In the genomic region with DNA sequence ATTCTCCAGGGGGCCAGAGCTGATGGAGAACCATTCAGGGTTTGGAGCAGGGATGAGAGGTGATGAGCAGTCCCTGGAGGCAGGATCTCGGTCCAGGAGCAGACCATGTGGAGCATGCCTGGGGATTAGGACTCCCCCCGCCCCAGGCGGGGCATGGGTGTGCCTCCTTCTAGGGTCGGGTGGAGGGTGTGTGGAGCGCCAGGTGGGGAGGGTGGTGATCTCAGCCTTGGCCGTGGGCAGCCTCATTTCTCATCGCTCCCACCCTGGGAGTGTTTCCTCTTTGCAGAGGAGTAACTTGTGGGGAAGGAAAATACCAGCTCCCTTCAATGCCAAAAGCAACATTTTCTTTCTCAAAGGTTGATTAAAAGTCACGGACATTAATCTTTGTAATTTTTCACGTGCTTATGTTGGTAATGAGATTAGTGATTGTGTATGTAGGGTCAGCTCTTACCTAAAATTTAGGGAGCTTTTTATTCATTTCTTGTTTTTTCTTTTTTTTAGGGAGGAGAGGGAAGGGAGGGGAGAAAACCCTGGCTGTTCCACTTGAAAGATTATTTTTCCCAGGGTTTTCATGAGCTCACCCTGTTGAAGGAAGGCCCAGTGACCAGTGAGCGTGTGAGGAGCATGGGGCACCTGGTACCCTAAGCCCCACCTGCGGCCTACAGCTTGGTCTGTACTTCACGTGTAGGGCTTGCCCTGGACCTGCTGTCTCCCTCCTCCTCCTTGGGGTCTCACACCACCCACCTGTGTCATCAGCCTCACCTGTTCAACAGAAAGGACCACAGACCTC, we compare ENCODE assay signal across 18 cellular contexts. TPM values are rescaled to one million over a fixed set of nuclear protein-coding genes. Genes with fewer than 3 reads are reported as not detected.
DNase-seq lines count a peak whose midpoint lies in the region; ATAC-seq and TF ChIP-seq lines count a peak whose summit lies in the region.
"Had no signal": no experiment of that assay in that cellular context is flagged by ENCODE, and none has a peak within 500 bp of the region (broad histone marks: within the 10 kb centered on the region; RNA-seq: fewer than 3 reads in every experiment).

No MANE protein-coding gene starts in this region.

- POLR2A ChIA-PET in IMR-90 (lab: Charles Lee; ENCODE audit: unreplicated experiment), result interaction anchor here (0.6 kb wide), 1 partner anchor 8 kb away, joined by 3 read pairs; no protein-coding TSS in a partner anchor

- H4K5ac ChIP-seq in IMR-90 (ENCODE audit: low read depth, low read length), result no peak overlapping the region

- ATAC-seq in IMR-90 (ENCODE audit: low read depth) (no peak), gastrocnemius medialis (no peak), left colon (no peak), HG02970 (IDR thresholded peaks at IDR 0.05; ENCODE audit: low FRiP score, unreplicated experiment) (no peak)
- ATAC-seq: HepG2 had no signal

- no peak overlapping the region for H2BK5ac ChIP-seq in IMR-90 (ENCODE audit: low read depth, low read length, poor library complexity, severe bottlenecking)

- H2AK5ac ChIP-seq in IMR-90 (ENCODE audit: low read depth, low read length), result no peak overlapping the region

- no peak for TF ChIP-seq CTCF in IMR-90 (conservative IDR thresholded peaks at IDR 0.05; ENCODE audit: low read depth, low read length)
- TF ChIP-seq CTCF in ascending aorta (IDR thresholded peaks at IDR 0.05), result no peak
- no peak for TF ChIP-seq CTCF in left ventricle myocardium inferior (IDR thresholded peaks at IDR 0.05; ENCODE audit: borderline replicate concordance)
- no peak for TF ChIP-seq CTCF in gastrocnemius medialis (IDR thresholded peaks at IDR 0.05 in 4 of 5, conservative IDR thresholded peaks at IDR 0.05 in 1 of 5)

- H3K79me1 ChIP-seq in IMR-90 (ENCODE audit: low read depth in 1 of 2, low read length in 2 of 2), result no peaks in the 10 kb centered on the region

- no TSS peak for BruUV-seq in IMR-90 (replicated peaks; lab: Mats Ljungman, UMichigan)

- no peaks in the 10 kb centered on the region for H3K36me3 ChIP-seq in IMR-90 (ENCODE audit: control insufficient read depth, insufficient read depth, low read length)
- no peaks in the 10 kb centered on the region for H3K36me3 ChIP-seq in ascending aorta
- no peaks in the 10 kb centered on the region for H3K36me3 ChIP-seq in left ventricle myocardium inferior
- H3K36me3 ChIP-seq in gastrocnemius medialis, result no peaks in the 10 kb centered on the region
- H3K36me3 ChIP-seq: spleen had no signal

- H2AK9ac ChIP-seq in IMR-90 (replicated peaks; ENCODE audit: low read depth, low read length, poor library complexity), result peak overlapping the region; percentile 8

- WGBS in IMR-90 (ENCODE audit: extremely low coverage in 2 of 2, insufficient read length in 1 of 2), 2 experiments, result 33% methylated on average over 1 of the region's 12 CpGs; no CpG with 5 or more reads in 1 of the 2 experiments

- H2BK15ac ChIP-seq in IMR-90 (ENCODE audit: low read depth, low read length), result no peak overlapping the region

- in situ Hi-C loops in IMR-90 (cut with MboI; ENCODE audit: low sequenced_read_pairs) (no loop called here), gastrocnemius medialis (cut with MboI; ENCODE audit: low sequenced_read_pairs in 4 of 4) (no loop called here)

- H3K4me2 ChIP-seq in IMR-90 (ENCODE audit: low read depth, low read length), result no peak overlapping the region

- CTCF ChIA-PET in IMR-90 (lab: Yijun Ruan, JAX), result no interaction called here

- TF ChIP-seq POLR2A in IMR-90 (IDR thresholded peaks at IDR 0.05; ENCODE audit: low read depth, low read length) (no peak), gastrocnemius medialis (IDR thresholded peaks at IDR 0.05) (no peak)

- H3K27ac ChIP-seq in IMR-90 (ENCODE audit: insufficient read depth, low read length), result no peak overlapping the region
- H3K27ac ChIP-seq in ascending aorta, result peak overlapping the region; percentile 34 to 53
- peak overlapping the region; percentile 70 for H3K27ac ChIP-seq in left ventricle myocardium inferior (replicated peaks)
- H3K27ac ChIP-seq in gastrocnemius medialis, result peak overlapping the region; percentile 39 to 57 (median 48)
- H3K27ac ChIP-seq: spleen had no signal

- no peak for TF ChIP-seq RAD21 in IMR-90 (IDR thresholded peaks at IDR 0.05; ENCODE audit: low read length)

- H2BK120ac ChIP-seq in IMR-90 (ENCODE audit: low read depth, low read length), result no peak overlapping the region

- H3K9me3 ChIP-seq in IMR-90 (ENCODE audit: control insufficient read depth, insufficient read depth, low read length), result no peaks in the 10 kb centered on the region
- H3K9me3 ChIP-seq in ascending aorta, result no peaks in the 10 kb centered on the region
- H3K9me3 ChIP-seq in left ventricle myocardium inferior (replicated peaks), result no peaks in the 10 kb centered on the region
- H3K9me3 ChIP-seq in gastrocnemius medialis, result no peaks in the 10 kb centered on the region
- H3K9me3 ChIP-seq: spleen had no signal

- H3K56ac ChIP-seq in IMR-90 (ENCODE audit: extremely low read depth, insufficient read depth, low read length), result no peak overlapping the region

- H3K27me3 ChIP-seq in IMR-90 (ENCODE audit: control insufficient read depth, insufficient read depth, low read length) (peaks cover 2% of the 10 kb centered on the region; the same call in 1 of the 2 replicates), ascending aorta (no peaks in the 10 kb centered on the region), left ventricle myocardium inferior (ENCODE audit: low read depth) (peaks cover 16% of the 10 kb centered on the region), gastrocnemius medialis (no peaks in the 10 kb centered on the region)

- no peak overlapping the region for H3K9ac ChIP-seq in IMR-90 (ENCODE audit: low read depth, low read length)

- H3K18ac ChIP-seq in IMR-90 (ENCODE audit: low read depth, low read length), result no peak overlapping the region

- dilution Hi-C loops in IMR-90 (cut with HindIII; ENCODE audit: low sequenced_read_pairs, unreplicated experiment), result no loop called here

- H4K8ac ChIP-seq in IMR-90 (ENCODE audit: low read depth in 2 of 2, low read length in 2 of 2), result no peak overlapping the region

- no peak overlapping the region for H3K23ac ChIP-seq in IMR-90 (ENCODE audit: low read depth, low read length)

- no peak overlapping the region for H2AFZ ChIP-seq in IMR-90 (replicated peaks; ENCODE audit: low read length, poor library complexity)

- H3K4me3 ChIP-seq in IMR-90 (ENCODE audit: insufficient read depth, low read depth, low read length) (no peak overlapping the region), ascending aorta (no peak overlapping the region), left ventricle myocardium inferior (no peak overlapping the region), gastrocnemius medialis (no peak overlapping the region)
- H3K4me3 ChIP-seq: spleen had no signal

- no peak overlapping the region for H3K4ac ChIP-seq in IMR-90 (ENCODE audit: low read depth, low read length)

- H2BK20ac ChIP-seq in IMR-90 (ENCODE audit: low read depth, low read length), result no peak overlapping the region

- no peak overlapping the region for H4K91ac ChIP-seq in IMR-90 (ENCODE audit: insufficient read depth, low read depth, low read length)

- H3K4me1 ChIP-seq in IMR-90 (ENCODE audit: control insufficient read depth, insufficient read depth, low read length) (no peaks in the 10 kb centered on the region), ascending aorta (peaks cover 0 to 3% of the 10 kb centered on the region in 2 donors), left ventricle myocardium inferior (peaks cover 64% of the 10 kb centered on the region), gastrocnemius medialis (no peaks in the 10 kb centered on the region)

- no peak overlapping the region for H3K14ac ChIP-seq in IMR-90 (replicated peaks; ENCODE audit: low read depth, low read length)

- intact Hi-C loops in IMR-90 (cut with micrococcal nuclease), result no loop called here
- intact Hi-C loops in ascending aorta (cut with DNase I), result loop anchor here (5.0 kb wide), 1 partner anchor 43 kb away; no protein-coding TSS in a partner anchor
- intact Hi-C loops in left ventricle myocardium inferior (cut with micrococcal nuclease), result no loop called here
- intact Hi-C loops in gastrocnemius medialis (cut with DNase I; ENCODE audit: low total_unique reads), result no loop called here
- intact Hi-C loops in left colon (cut with DNase I, micrococcal nuclease), result no loop called here

- DNase-seq in IMR-90 (no peak), ascending aorta (ENCODE audit: low spot score in 2 of 2) (no peak), left ventricle myocardium inferior (peak; percentile 64), gastrocnemius medialis (no peak), left colon (no peak), DMS53 (lab: John Stamatoyannopoulos, UW) (no peak), MV-4-11 (lab: John Stamatoyannopoulos, UW) (no peak)
- DNase-seq: activated CD4-positive, alpha-beta T cell treated with anti-CD3 and anti-CD28 coated beads, Interleukin-2, amount 10 ng/mL, durations not matched to agents 7 days and 5 days; activated naive CD8-positive, alpha-beta T cell treated with anti-CD3 and anti-CD28 coated beads, Interleukin-2, amount 10 ng/mL, durations not matched to agents 7 days and 5 days; activated T-cell treated with anti-CD3 and anti-CD28 coated beads for 4 hours; glutamatergic neuron; HCEC 1CT; NCI-H2107; SIG-M5; spleen; stimulated activated naive CD4-positive, alpha-beta T cell treated with Interleukin-2 at 50 U/mL for 16 hours had no signal

- no peaks in the 10 kb centered on the region for H4K20me1 ChIP-seq in IMR-90 (ENCODE audit: insufficient read depth, low read length)

- no peaks in the 10 kb centered on the region for H3K9me1 ChIP-seq in IMR-90 (ENCODE audit: insufficient read depth, low read length)

TF ChIP-seq in IMR-90, 13 proteins besides CTCF, POLR2A, EP300 and RAD21 (continues in another document):
- TF ChIP-seq CHD1 (IDR thresholded peaks at IDR 0.05; ENCODE audit: low read depth, low read length), result no peak
- TF ChIP-seq FOS (IDR thresholded peaks at IDR 0.05; ENCODE audit: low read depth, low read length), result no peak
- TF ChIP-seq SMC3 (IDR thresholded peaks at IDR 0.05; ENCODE audit: low read depth, low read length), result no peak
- TF ChIP-seq MXI1 (IDR thresholded peaks at IDR 0.05; ENCODE audit: borderline replicate concordance, low read depth, low read length), result no peak

RNA-seq across cellular contexts. Expression of a gene that starts 11.0 kb away (rescaled TPM):
- total RNA-seq in IMR-90 (2012; rRNA removed) (10.8 and 11.8 TPM in 2 replicates), ascending aorta (323 TPM), left ventricle myocardium inferior (56.7 TPM), gastrocnemius medialis (10 to 100 TPM; 28.9 to 45.7 (median 34.0) TPM), left colon (10 to 100 TPM; 20.7 to 22.8 TPM)
- polyA plus RNA-seq in IMR-90 (2012; rRNA removed), result 60.8 and 66.9 TPM in 2 replicates
- 38.9 and 94.5 TPM in 2 replicates for polyA plus RNA-seq in IMR-90 (2012; cell fraction: cytosol; rRNA removed)
- polyA plus RNA-seq in IMR-90 (2012; cell fraction: nucleus; rRNA removed; ENCODE audit: low replicate concordance), result 27.1 and 60.4 TPM in 2 replicates
- total RNA-seq: activated CD4-positive, alpha-beta T cell treated with anti-CD3 and anti-CD28 coated beads, Interleukin-2, amount 10 ng/mL, durations not matched to agents 7 days and 5 days; HepG2 had no signal
- polyA plus RNA-seq: HepG2 had no signal
